Comparison of ENCODE assay signal across 1 cellular context in genomic region chr11:61923166-61924015, GRCh38.
TF ChIP-seq lines count a peak whose summit lies in the region.

No MANE protein-coding gene starts in this region.

TF ChIP-seq in IMR-90, 13 proteins besides CTCF, POLR2A, EP300 and RAD21:
- TF ChIP-seq MAZ (IDR thresholded peaks at IDR 0.05; ENCODE audit: borderline replicate concordance, low read depth, low read length) (peak; percentile 29; the same call in 1 of the 2 replicates), USF2 (IDR thresholded peaks at IDR 0.05; ENCODE audit: low read depth, low read length) (no peak; the same call in 1 of the 2 replicates), RFX5 (IDR thresholded peaks at IDR 0.05; ENCODE audit: low read depth, low read length) (no peak), ELK1 (IDR thresholded peaks at IDR 0.05; ENCODE audit: borderline replicate concordance, low read depth, low read length) (no peak), CHD1 (IDR thresholded peaks at IDR 0.05; ENCODE audit: low read depth, low read length) (no peak), MXI1 (IDR thresholded peaks at IDR 0.05; ENCODE audit: borderline replicate concordance, low read depth, low read length) (no peak), SMC3 (IDR thresholded peaks at IDR 0.05; ENCODE audit: low read depth, low read length) (no peak), FOS (IDR thresholded peaks at IDR 0.05; ENCODE audit: low read depth, low read length) (no peak), BHLHE40 (IDR thresholded peaks at IDR 0.05; ENCODE audit: low read depth, low read length) (no peak)
